In the genomic region with DNA sequence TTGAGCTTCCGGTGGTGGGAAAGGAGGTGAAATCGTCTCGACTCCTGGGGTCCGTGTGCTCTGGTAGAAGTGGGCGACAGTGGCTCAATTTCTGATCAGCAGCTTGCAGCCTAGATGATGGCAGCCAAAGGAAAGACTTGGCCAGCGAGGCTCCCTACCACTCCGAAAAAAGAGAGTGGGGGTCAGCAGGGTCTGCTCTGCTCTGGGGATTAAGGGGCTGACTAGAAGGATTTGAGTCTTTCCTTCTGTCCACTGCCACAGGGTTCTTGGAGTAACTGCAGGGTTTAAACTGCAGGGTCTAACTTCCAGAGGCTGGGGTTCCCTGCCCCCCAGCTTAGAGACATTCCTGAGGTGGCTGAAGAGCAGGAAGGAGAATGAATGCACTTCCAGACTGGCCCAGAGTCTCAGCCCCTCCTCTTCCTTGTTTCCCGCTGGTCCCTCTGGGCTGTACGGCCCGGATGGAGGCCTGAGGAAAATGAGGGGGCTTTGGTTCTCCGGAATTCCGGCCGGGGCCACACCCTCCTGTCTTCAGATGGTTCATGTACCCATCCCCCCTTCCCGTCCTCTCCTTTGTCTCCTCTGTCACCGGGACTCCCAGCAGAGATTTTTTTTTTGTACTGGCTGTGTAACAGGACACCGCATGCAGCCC, we compare ENCODE assay signal across 8 cellular contexts. TPM values are rescaled to one million over a fixed set of nuclear protein-coding genes. Genes with fewer than 3 reads are reported as not detected.
DNase-seq lines count a peak whose midpoint lies in the region; ATAC-seq, FAIRE-seq and TF ChIP-seq lines count a peak whose summit lies in the region.

No MANE protein-coding gene starts in this region.

- H3K4me3 ChIP-seq in cardiac fibroblast (replicated peaks in 1 of 2; ENCODE audit: low read depth in 2 of 2, low read length in 2 of 2) (peak overlapping the region; percentile 95 to 98), HepG2 (replicated peaks in 1 of 3; ENCODE audit: insufficient read depth in 1 of 3, low read depth in 2 of 3, low read length in 3 of 3) (peak overlapping the region; percentile 69 to 91 (median 90)), transverse colon (peak overlapping the region; percentile 65 to 96 (median 73))

- peak overlapping the region; percentile 83 for H3K9ac ChIP-seq in HepG2 (ENCODE audit: insufficient read depth, low read depth, low read length)

- in situ Hi-C loops in HepG2 (cut with HindIII; ENCODE audit: extremely low pct_ligation_motif_present, low pct_unique_long_range_greater_than_20kb) (no loop called here), transverse colon (cut with MboI; ENCODE audit: low pct_ligation_motif_present in 1 of 4, low pct_unique_long_range_greater_than_20kb in 1 of 4, low sequenced_read_pairs in 3 of 4) (no loop called here)

- H3K36me3 ChIP-seq in HepG2 (replicated peaks in 1 of 2; ENCODE audit: control insufficient read depth in 1 of 2, insufficient read depth in 2 of 2, low read length in 2 of 2) = peaks cover 6 to 7% of the 10 kb centered on the region in 2 experiments; a peak in 4 of 5 replicates
- H3K36me3 ChIP-seq in transverse colon = peaks cover 0 to 12% (median 3%) of the 10 kb centered on the region in 4 donors

- ATAC-seq in HepG2 (peak; percentile 6; the same call in 1 of the 3 replicates), GM18519 (IDR thresholded peaks at IDR 0.05; ENCODE audit: low FRiP score, unreplicated experiment) (no peak)

- no peak overlapping the region for H2AFZ ChIP-seq in HepG2 (ENCODE audit: low read length)

- no peak for TF ChIP-seq RAD21 in HepG2 (CRISPR knock-in tag; IDR thresholded peaks at IDR 0.05)

- no peaks in the 10 kb centered on the region for H4K20me1 ChIP-seq in HepG2 (ENCODE audit: insufficient read depth, low read length)

- peak overlapping the region; percentile 90 for H3K4me2 ChIP-seq in HepG2 (ENCODE audit: low read depth, low read length)

- TF ChIP-seq EP300 in HepG2 (IDR thresholded peaks at IDR 0.05; ENCODE audit: low read depth in 2 of 2, low read length in 2 of 2) (no peak), HepG2 (CRISPR knock-in tag; IDR thresholded peaks at IDR 0.05; ENCODE audit: borderline replicate concordance) (no peak; the same call in 1 of the 2 replicates), transverse colon (IDR thresholded peaks at IDR 0.05; ENCODE audit: low read depth) (no peak)

- H3K4me1 ChIP-seq in HepG2 (ENCODE audit: insufficient read depth, low read length) = peaks cover 71% of the 10 kb centered on the region
- peaks cover 46 to 89% (median 67%) of the 10 kb centered on the region in 4 donors for H3K4me1 ChIP-seq in transverse colon

- H3K27ac ChIP-seq in HepG2 (ENCODE audit: extremely low read length, insufficient read depth, low read length) (peak overlapping the region; percentile 69), transverse colon (peak overlapping the region; percentile 96 to 99 (median 98))

- TF ChIP-seq CTCF in cardiac fibroblast (IDR thresholded peaks at IDR 0.05; ENCODE audit: low read depth, low read length) = no peak
- no peak for TF ChIP-seq CTCF in HepG2 (CRISPR knock-in tag; IDR thresholded peaks at IDR 0.05)
- no peak for TF ChIP-seq CTCF in transverse colon (IDR thresholded peaks at IDR 0.05)

- no peak for FAIRE-seq in HepG2 (lab: Jason Lieb, UNC)

- POLR2A ChIA-PET in HepG2 (lab: Yijun Ruan, JAX) = interaction anchor here (0.6 to 2.0 kb wide), 17 partner anchors 8 to 321 kb away, joined by 3 to 31 read pairs (median 4); no protein-coding TSS in a partner anchor

- TF ChIP-seq POLR2A in HepG2 (IDR thresholded peaks at IDR 0.05; ENCODE audit: insufficient read depth in 1 of 2, low read depth in 2 of 2, low read length in 2 of 2) (peak in 1 of 2 experiments; percentile 57; a peak in 2 of 4 replicates), transverse colon (IDR thresholded peaks at IDR 0.05) (no peak)

- WGBS in HepG2 (ENCODE audit: low lambda C conversion rate) = 1% methylated on average over 13 of the region's 16 CpGs
- 15 to 20% methylated on average over 1 to 16 of the region's 16 CpGs for WGBS in transverse colon (ENCODE audit: low coverage in 1 of 2), 2 donors

- CTCF ChIA-PET in HepG2 (lab: Yijun Ruan, JAX; ENCODE audit: low intra/inter-chr PET ratio, low total read pairs) = no interaction called here

- peaks cover 34% of the 10 kb centered on the region for H3K79me2 ChIP-seq in HepG2 (ENCODE audit: insufficient read depth, low read length)

- H3K9me3 ChIP-seq in HepG2 (ENCODE audit: low read length) (no peaks in the 10 kb centered on the region), transverse colon (no peaks in the 10 kb centered on the region)

- no peaks in the 10 kb centered on the region; a peak in 1 of 5 replicates for H3K27me3 ChIP-seq in HepG2 (ENCODE audit: control insufficient read depth in 1 of 2, insufficient read depth in 2 of 2, low read length in 2 of 2)
- H3K27me3 ChIP-seq in transverse colon = no peaks in the 10 kb centered on the region

- TSS peak; percentile 79 for BruUV-seq in HepG2 (replicated peaks; lab: Mats Ljungman, UMichigan)

- DNase-seq in ELR (ENCODE audit: low read depth) (peak; percentile 84), NCI-H460 (ENCODE audit: extremely low read depth, low read depth) (peak; percentile 31), cardiac fibroblast (ENCODE audit: low read depth in 2 of 2) (peak; percentile 70 to 84), HepG2 (ENCODE audit: low spot score) (no peak), transverse colon (peak; percentile 28), NCI-H1436 (lab: John Stamatoyannopoulos, UW) (no peak), SIG-M5 treated with dmso at 0.1 percent for 504 hours (lab: John Stamatoyannopoulos, UW; ENCODE audit: unreplicated experiment) (no peak)

- intact Hi-C loops in HepG2 (cut with micrococcal nuclease; ENCODE audit: unreplicated experiment) (no loop called here), transverse colon (cut with DNase I; ENCODE audit: low total_unique reads) (loop anchor here (5.0 kb wide), 1 partner anchor 254 kb away; the partner anchor contains the start of gene UVRAG)

RNA-seq across cellular contexts. Expression of gene SERPINH1, which starts 0.9 kb away (rescaled TPM):
- total RNA-seq in NCI-H460 (2014; rRNA removed; shearing (Covaris generic)) = 55.5 and 64.7 TPM in 2 replicates
- 136 and 149 TPM in 2 replicates for polyA plus RNA-seq in NCI-H460 (2014; cell fraction: nucleus; rRNA removed)
- total RNA-seq in HepG2 (2016; rRNA removed; fragmentation: Illumina TruSeq; extraction: Trizol) (31.3 and 83.8 TPM in 2 replicates), transverse colon (100 to 1,000 TPM in 1 of 4 donors, 10 to 100 TPM in 3; 34.8 to 169 (median 76.0) TPM)
- 10.9 and 11.9 TPM in 2 replicates for total RNA-seq in HepG2 (2016; cell fraction: cytosol; rRNA removed; fragmentation: Illumina TruSeq; extraction: Trizol; ENCODE audit: low read depth)
- 27.2 and 84.9 TPM in 2 replicates for total RNA-seq in HepG2 (2016; cell fraction: insoluble cytoplasmic fraction; rRNA removed; fragmentation: Illumina TruSeq; extraction: Trizol)
- total RNA-seq in HepG2 (2016; cell fraction: membrane; rRNA removed; fragmentation: Illumina TruSeq; extraction: Trizol) = 21.3 and 21.4 TPM in 2 replicates
- total RNA-seq in HepG2 (2016; cell fraction: nucleus; rRNA removed; fragmentation: Illumina TruSeq; extraction: Trizol) = 63.4 and 80.5 TPM in 2 replicates
- polyA plus RNA-seq in HepG2 (2011; rRNA removed) = 83.6 and 101 TPM in 2 replicates
- 50.5 and 96.5 TPM in 2 replicates for polyA plus RNA-seq in HepG2 (2011; cell fraction: cytosol; rRNA removed)
- 91.5 and 110 TPM in 2 replicates for polyA plus RNA-seq in HepG2 (2011; cell fraction: nucleus; rRNA removed)
- polyA plus RNA-seq in HepG2 (2012) = 46.1 and 57.3 TPM in 2 replicates
- 8.9 and 11.1 TPM in 2 replicates for polyA plus RNA-seq in HepG2 (2016; cell fraction: cytosol; fragmentation: Illumina TruSeq; extraction: Trizol; ENCODE audit: low read depth)
- polyA plus RNA-seq in HepG2 (2016; cell fraction: insoluble cytoplasmic fraction; fragmentation: Illumina TruSeq; extraction: Trizol; ENCODE audit: low read depth) = 30.8 and 35.3 TPM in 2 replicates
- polyA plus RNA-seq in HepG2 (2016; cell fraction: membrane; fragmentation: Illumina TruSeq; extraction: Trizol; ENCODE audit: low read depth) = 15.5 and 16.1 TPM in 2 replicates
- 114 and 127 TPM in 2 replicates for polyA plus RNA-seq in HepG2 (2016; cell fraction: nucleus; fragmentation: Illumina TruSeq; extraction: Trizol; ENCODE audit: insufficient read depth, low read depth)
- polyA minus RNA-seq in HepG2 (2011; rRNA and poly(A)+ RNA removed; ENCODE audit: low replicate concordance) = 129 and 168 TPM in 2 replicates
- 52.3 and 73.2 TPM in 2 replicates for polyA minus RNA-seq in HepG2 (2011; cell fraction: cytosol; rRNA and poly(A)+ RNA removed)
- polyA minus RNA-seq in HepG2 (2011; cell fraction: nucleus; rRNA and poly(A)+ RNA removed) = 20.1 and 27.8 TPM in 2 replicates

RNA-seq across cellular contexts. Expression of gene GDPD5, which starts 37.2 kb away (rescaled TPM):
- total RNA-seq in NCI-H460 (2014; rRNA removed; shearing (Covaris generic)) = 4.0 and 6.5 TPM in 2 replicates
- 8.4 and 9.2 TPM in 2 replicates for polyA plus RNA-seq in NCI-H460 (2014; cell fraction: nucleus; rRNA removed)
- total RNA-seq in HepG2 (2016; rRNA removed; fragmentation: Illumina TruSeq; extraction: Trizol) = 35.8 and 67.5 TPM in 2 replicates
- 24.1 and 26.9 TPM in 2 replicates for total RNA-seq in HepG2 (2016; cell fraction: cytosol; rRNA removed; fragmentation: Illumina TruSeq; extraction: Trizol; ENCODE audit: low read depth)
- 31.0 and 63.9 TPM in 2 replicates for total RNA-seq in HepG2 (2016; cell fraction: insoluble cytoplasmic fraction; rRNA removed; fragmentation: Illumina TruSeq; extraction: Trizol)
- 48.4 and 52.8 TPM in 2 replicates for total RNA-seq in HepG2 (2016; cell fraction: membrane; rRNA removed; fragmentation: Illumina TruSeq; extraction: Trizol)
- 82.9 and 86.5 TPM in 2 replicates for total RNA-seq in HepG2 (2016; cell fraction: nucleus; rRNA removed; fragmentation: Illumina TruSeq; extraction: Trizol)
- polyA plus RNA-seq in HepG2 (2011; rRNA removed) = 55.0 and 55.2 TPM in 2 replicates
- 19.4 and 33.8 TPM in 2 replicates for polyA plus RNA-seq in HepG2 (2011; cell fraction: cytosol; rRNA removed)
- polyA plus RNA-seq in HepG2 (2011; cell fraction: nucleus; rRNA removed) = 229 and 337 TPM in 2 replicates
- 36.3 and 37.7 TPM in 2 replicates for polyA plus RNA-seq in HepG2 (2012)
- polyA plus RNA-seq in HepG2 (2016; cell fraction: cytosol; fragmentation: Illumina TruSeq; extraction: Trizol; ENCODE audit: low read depth) = 14.1 and 14.2 TPM in 2 replicates
- 33.8 and 39.1 TPM in 2 replicates for polyA plus RNA-seq in HepG2 (2016; cell fraction: insoluble cytoplasmic fraction; fragmentation: Illumina TruSeq; extraction: Trizol; ENCODE audit: low read depth)
- 33.4 and 35.7 TPM in 2 replicates for polyA plus RNA-seq in HepG2 (2016; cell fraction: membrane; fragmentation: Illumina TruSeq; extraction: Trizol; ENCODE audit: low read depth)
- polyA plus RNA-seq in HepG2 (2016; cell fraction: nucleus; fragmentation: Illumina TruSeq; extraction: Trizol; ENCODE audit: insufficient read depth, low read depth) = 217 and 242 TPM in 2 replicates
- polyA minus RNA-seq in HepG2 (2011; rRNA and poly(A)+ RNA removed; ENCODE audit: low replicate concordance) = 39.6 and 88.9 TPM in 2 replicates
- polyA minus RNA-seq in HepG2 (2011; cell fraction: cytosol; rRNA and poly(A)+ RNA removed) = 23.0 and 24.3 TPM in 2 replicates
- polyA minus RNA-seq in HepG2 (2011; cell fraction: nucleus; rRNA and poly(A)+ RNA removed) = 51.5 and 67.3 TPM in 2 replicates
- 10 to 100 TPM in 1 of 4 donors, 1 to 10 TPM in 2, not detected in 1; 3.7 to 10.1 (median 7.1) TPM for total RNA-seq in transverse colon

Comparison
In these comparisons a context has a peak if more than half of its experiments do, and no peak if none do; other contexts are left out.
1. DNase-seq: peak in ELR (single experiment), NCI-H460 (single experiment), cardiac fibroblast (2 of 2) and transverse colon (single experiment); none in HepG2 (single experiment), NCI-H1436 (single experiment) and SIG-M5 treated with dmso at 0.1 percent for 504 hours (single experiment).
2. Peak in every context shown above with its lines, with median percentiles within 50 percentile points of each other: H3K4me3 ChIP-seq.